14 cellular contexts compared by ENCODE assay signal in genomic region chrX:13022926-13023325, GRCh38. TPM values are rescaled to one million over a fixed set of nuclear protein-coding genes. Genes with fewer than 3 reads are reported as not detected.
DNase-seq lines count a peak whose midpoint lies in the region; ATAC-seq and TF ChIP-seq lines count a peak whose summit lies in the region.
"Had no signal": no experiment of that assay in that cellular context is flagged by ENCODE, and none has a peak within 500 bp of the region (broad histone marks: within the 10 kb centered on the region; RNA-seq: fewer than 3 reads in every experiment).

No MANE protein-coding gene starts in this region.

- no peaks in the 10 kb centered on the region for H3K27me3 Mint-ChIP-seq in activated CD4-positive, alpha-beta memory T cell treated with anti-CD3 and anti-CD28 coated beads for 36 hours
- H3K27me3 Mint-ChIP-seq in activated CD4-positive, alpha-beta memory T cell treated with anti-CD3 and anti-CD28 coated beads, Interleukin-2, amount 10 ng/mL, durations not matched to agents 7 days and 5 days: no peaks in the 10 kb centered on the region
- H3K27me3 Mint-ChIP-seq in HFFc6 (ENCODE audit: insufficient read depth): no peaks in the 10 kb centered on the region

- peaks cover 9% of the 10 kb centered on the region for H3K4me1 ChIP-seq in OCI-LY7 (ENCODE audit: insufficient read depth, low read length, poor library complexity, severe bottlenecking)
- peaks cover 20% of the 10 kb centered on the region for H3K4me1 ChIP-seq in osteoblast (ENCODE audit: insufficient read depth, low read length)

- no peak for DNase-seq in activated CD4-positive, alpha-beta memory T cell treated with anti-CD3 and anti-CD28 coated beads for 36 hours
- DNase-seq in activated CD4-positive, alpha-beta memory T cell treated with anti-CD3 and anti-CD28 coated beads, Interleukin-2, amount 10 ng/mL, durations not matched to agents 7 days and 5 days: no peak
- no peak for DNase-seq in HFFc6
- peak; percentile 36 for DNase-seq in OCI-LY7 (ENCODE audit: low spot score)
- no peak for DNase-seq in osteoblast (ENCODE audit: insufficient read length, low spot score, missing footprints)
- DNase-seq in left lobe of liver (ENCODE audit: low spot score): no peak
- no peak for DNase-seq in NCI-H2171 (lab: John Stamatoyannopoulos, UW)
- no peak for DNase-seq in DMS79 treated with DMSO at 0.1 percent for 48 hours (lab: John Stamatoyannopoulos, UW)
- DNase-seq: activated T-cell treated with anti-CD3 and anti-CD28 coated beads for 4 hours had no signal

- H2AFZ ChIP-seq in OCI-LY7 (ENCODE audit: low read length): peak overlapping the region; percentile 54; the same call in 1 of the 2 replicates
- no peak overlapping the region for H2AFZ ChIP-seq in osteoblast (ENCODE audit: low read length)

- H3K36me3 Mint-ChIP-seq in activated CD4-positive, alpha-beta memory T cell treated with anti-CD3 and anti-CD28 coated beads for 36 hours: no peaks in the 10 kb centered on the region
- peaks cover 11% of the 10 kb centered on the region for H3K36me3 Mint-ChIP-seq in activated CD4-positive, alpha-beta memory T cell treated with anti-CD3 and anti-CD28 coated beads, Interleukin-2, amount 10 ng/mL, durations not matched to agents 7 days and 5 days (ENCODE audit: low read depth)
- no peaks in the 10 kb centered on the region for H3K36me3 Mint-ChIP-seq in HFFc6 (ENCODE audit: low read depth)

- no peak overlapping the region for H3K4me2 ChIP-seq in OCI-LY7 (ENCODE audit: low read length)
- no peak overlapping the region for H3K4me2 ChIP-seq in osteoblast (ENCODE audit: insufficient read depth, low read length)

- H3K4me1 Mint-ChIP-seq in activated CD4-positive, alpha-beta memory T cell treated with anti-CD3 and anti-CD28 coated beads for 36 hours (ENCODE audit: low read depth): peaks cover 51% of the 10 kb centered on the region
- peaks cover 41% of the 10 kb centered on the region for H3K4me1 Mint-ChIP-seq in activated CD4-positive, alpha-beta memory T cell treated with anti-CD3 and anti-CD28 coated beads, Interleukin-2, amount 10 ng/mL, durations not matched to agents 7 days and 5 days
- peaks cover 44% of the 10 kb centered on the region for H3K4me1 Mint-ChIP-seq in HFFc6 (ENCODE audit: low read depth)

- H3K9me2 ChIP-seq in OCI-LY7 (ENCODE audit: insufficient read depth, low read length): no peaks in the 10 kb centered on the region

- H3K9me3 ChIP-seq in OCI-LY7 (ENCODE audit: low read length): no peaks in the 10 kb centered on the region
- H3K9me3 ChIP-seq in osteoblast (ENCODE audit: low read depth, low read length): no peaks in the 10 kb centered on the region

- CTCF ChIA-PET in activated CD4-positive, alpha-beta memory T cell treated with anti-CD3 and anti-CD28 coated beads for 36 hours (lab: Charles Lee): no interaction called here
- CTCF ChIA-PET in activated CD4-positive, alpha-beta memory T cell treated with anti-CD3 and anti-CD28 coated beads, Interleukin-2, amount 10 ng/mL, durations not matched to agents 7 days and 5 days (lab: Charles Lee): no interaction called here
- CTCF ChIA-PET in OCI-LY7 (lab: Charles Lee; ENCODE audit: unreplicated experiment): no interaction called here

- H3K27ac ChIP-seq in OCI-LY7 (ENCODE audit: low read depth, low read length, poor library complexity, severe bottlenecking): no peak overlapping the region
- H3K27ac ChIP-seq in osteoblast (ENCODE audit: low read depth, low read length): peak overlapping the region; percentile 53

- no peaks in the 10 kb centered on the region for H3K36me3 ChIP-seq in OCI-LY7 (ENCODE audit: insufficient read depth, low read length)
- no peaks in the 10 kb centered on the region for H3K36me3 ChIP-seq in osteoblast (ENCODE audit: insufficient read depth, low read length)

- POLR2A ChIA-PET in activated CD4-positive, alpha-beta memory T cell treated with anti-CD3 and anti-CD28 coated beads for 36 hours (lab: Charles Lee): interaction anchor here (0.7 kb wide), 1 partner anchor 17 kb away, joined by 3 read pairs; no protein-coding TSS in a partner anchor
- POLR2A ChIA-PET in activated CD4-positive, alpha-beta memory T cell treated with anti-CD3 and anti-CD28 coated beads, Interleukin-2, amount 10 ng/mL, durations not matched to agents 7 days and 5 days (lab: Charles Lee): interaction anchor here (0.7 kb wide), 1 partner anchor 678 kb away, joined by 3 read pairs; no protein-coding TSS in a partner anchor
- POLR2A ChIA-PET in OCI-LY7 (lab: Charles Lee): interaction anchor here (1.1 to 1.6 kb wide), 4 partner anchors 9 to 27 kb away, joined by 3 to 5 read pairs (median 4); no protein-coding TSS in a partner anchor

- no peak for ATAC-seq in left lobe of liver
- ATAC-seq: HCT116 had no signal

- intact Hi-C loops in activated CD4-positive, alpha-beta memory T cell treated with anti-CD3 and anti-CD28 coated beads for 36 hours (cut with micrococcal nuclease): no loop called here
- intact Hi-C loops in OCI-LY7 (cut with micrococcal nuclease; ENCODE audit: unreplicated experiment): no loop called here

- TF ChIP-seq CTCF in HFFc6 (IDR thresholded peaks at IDR 0.05): no peak
- no peak for TF ChIP-seq CTCF in OCI-LY7 (conservative IDR thresholded peaks at IDR 0.05; ENCODE audit: low read length)
- no peak for TF ChIP-seq CTCF in osteoblast (IDR thresholded peaks at IDR 0.05; ENCODE audit: extremely low read depth, low read depth, low read length)

- H3K4me3 ChIP-seq in OCI-LY7 (ENCODE audit: low read depth, low read length, poor library complexity, severe bottlenecking): no peak overlapping the region
- no peak overlapping the region for H3K4me3 ChIP-seq in osteoblast (ENCODE audit: insufficient read depth, low read length)

- H3K27ac Mint-ChIP-seq in activated CD4-positive, alpha-beta memory T cell treated with anti-CD3 and anti-CD28 coated beads for 36 hours: peak overlapping the region; percentile 63
- H3K27ac Mint-ChIP-seq in activated CD4-positive, alpha-beta memory T cell treated with anti-CD3 and anti-CD28 coated beads, Interleukin-2, amount 10 ng/mL, durations not matched to agents 7 days and 5 days: no peak overlapping the region
- H3K27ac Mint-ChIP-seq in HFFc6: peak overlapping the region; percentile 68; the same call in 1 of the 2 replicates

- H4K20me1 ChIP-seq in OCI-LY7 (ENCODE audit: insufficient read depth, low read length): no peaks in the 10 kb centered on the region
- H4K20me1 ChIP-seq in osteoblast (ENCODE audit: insufficient read depth, low read length): no peaks in the 10 kb centered on the region

- no TSS peak for BruUV-seq in OCI-LY7 (replicated peaks; lab: Mats Ljungman, UMichigan)

- H3K27me3 ChIP-seq in osteoblast (ENCODE audit: insufficient read depth, low read length): no peaks in the 10 kb centered on the region

- H3K9me3 Mint-ChIP-seq in activated CD4-positive, alpha-beta memory T cell treated with anti-CD3 and anti-CD28 coated beads for 36 hours: no peaks in the 10 kb centered on the region
- H3K9me3 Mint-ChIP-seq in activated CD4-positive, alpha-beta memory T cell treated with anti-CD3 and anti-CD28 coated beads, Interleukin-2, amount 10 ng/mL, durations not matched to agents 7 days and 5 days: no peaks in the 10 kb centered on the region
- no peaks in the 10 kb centered on the region for H3K9me3 Mint-ChIP-seq in HFFc6

- H3K4me3 Mint-ChIP-seq in activated CD4-positive, alpha-beta memory T cell treated with anti-CD3 and anti-CD28 coated beads for 36 hours: no peak overlapping the region
- no peak overlapping the region for H3K4me3 Mint-ChIP-seq in activated CD4-positive, alpha-beta memory T cell treated with anti-CD3 and anti-CD28 coated beads, Interleukin-2, amount 10 ng/mL, durations not matched to agents 7 days and 5 days
- H3K4me3 Mint-ChIP-seq in HFFc6: 0 out of 2 replicates have a peak overlapping the region, but pooled peaks have one; percentile 11

- H3K79me2 ChIP-seq in OCI-LY7 (ENCODE audit: insufficient read depth, low read depth, low read length) (no peaks in the 10 kb centered on the region), osteoblast (ENCODE audit: insufficient read depth, low read length) (no peaks in the 10 kb centered on the region)

RNA-seq across cellular contexts. Expression of gene FAM9C, which starts 21.5 kb away (rescaled TPM):
- total RNA-seq in activated CD4-positive, alpha-beta memory T cell treated with anti-CD3 and anti-CD28 coated beads for 36 hours: under 1 TPM in 1 of 2 experiments, not detected in 1; 0.05 TPM
- total RNA-seq in activated CD4-positive, alpha-beta memory T cell treated with anti-CD3 and anti-CD28 coated beads, Interleukin-2, amount 10 ng/mL, durations not matched to agents 7 days and 5 days: not detected
- total RNA-seq in HFFc6 (2021; fragmentation: NEBNext Ultra II Directional; extraction: Animal tissue kit (Norgen Biotek cat#: 25700)): not detected
- 0.13 TPM in 1 of 2 replicates, not detected in the other for total RNA-seq in OCI-LY7 (2014; rRNA removed; shearing (Covaris generic))
- total RNA-seq in OCI-LY7 (2022) (not detected in 2 replicates), osteoblast (under 0.01 TPM in 1 of 2 replicates, not detected in the other), left lobe of liver (not detected)
- total RNA-seq: A673, glomerular endothelial cell, mesenteric fat pad, NCI-H460 had no signal

RNA-seq across cellular contexts. Expression of gene TMSB4X, which starts 48.0 kb away (rescaled TPM):
- total RNA-seq in activated CD4-positive, alpha-beta memory T cell treated with anti-CD3 and anti-CD28 coated beads for 36 hours: 1,000 to 10,000 TPM; 6,087 to 6,256 TPM
- over 10,000 TPM; 10,813 to 11,021 TPM for total RNA-seq in activated CD4-positive, alpha-beta memory T cell treated with anti-CD3 and anti-CD28 coated beads, Interleukin-2, amount 10 ng/mL, durations not matched to agents 7 days and 5 days
- total RNA-seq in HFFc6 (2021; fragmentation: NEBNext Ultra II Directional; extraction: Animal tissue kit (Norgen Biotek cat#: 25700)): 1,000 to 10,000 TPM; 2,364 to 3,067 (median 2,845) TPM
- total RNA-seq in OCI-LY7 (2014; rRNA removed; shearing (Covaris generic)): 1,355 and 1,476 TPM in 2 replicates
- 1,524 and 1,540 TPM in 2 replicates for total RNA-seq in OCI-LY7 (2022)
- 5,120 and 5,652 TPM in 2 replicates for total RNA-seq in osteoblast
- total RNA-seq in left lobe of liver: 442 TPM
